Comparison of ENCODE assay signal across 10 cellular contexts in genomic region chr2:173353556-173353955, GRCh38. TPM values are rescaled to one million over a fixed set of nuclear protein-coding genes. Genes with fewer than 3 reads are reported as not detected.
DNase-seq lines count a peak whose midpoint lies in the region; ATAC-seq and TF ChIP-seq lines count a peak whose summit lies in the region.
"Had no signal": no experiment of that assay in that cellular context is flagged by ENCODE, and none has a peak within 500 bp of the region (broad histone marks: within the 10 kb centered on the region; RNA-seq: fewer than 3 reads in every experiment).

No MANE protein-coding gene starts in this region.

- H3K4me1 Mint-ChIP-seq in CD8-positive, alpha-beta T cell (ENCODE audit: low read depth): peaks cover 18% of the 10 kb centered on the region
- peaks cover 18% of the 10 kb centered on the region for H3K4me1 Mint-ChIP-seq in HFFc6 (ENCODE audit: low read depth)
- peaks cover 10 to 23% (median 17%) of the 10 kb centered on the region in 3 donors for H3K4me1 Mint-ChIP-seq in T-cell

- H3K36me3 ChIP-seq in CD8-positive, alpha-beta T cell (ENCODE audit: insufficient read depth, low read length): no peaks in the 10 kb centered on the region
- H3K36me3 ChIP-seq in iPS-20b (ENCODE audit: insufficient read depth, low read depth, low read length) (peaks cover 3% of the 10 kb centered on the region), upper lobe of right lung (no peaks in the 10 kb centered on the region)

- H3K9me3 Mint-ChIP-seq in CD8-positive, alpha-beta T cell: no peaks in the 10 kb centered on the region
- no peaks in the 10 kb centered on the region for H3K9me3 Mint-ChIP-seq in HFFc6
- H3K9me3 Mint-ChIP-seq in T-cell: no peaks in the 10 kb centered on the region

- peaks cover 9% of the 10 kb centered on the region for H3K27me3 ChIP-seq in CD8-positive, alpha-beta T cell (ENCODE audit: insufficient read depth, low read length)
- H3K27me3 ChIP-seq in iPS-20b (ENCODE audit: insufficient read depth, low read length) (no peaks in the 10 kb centered on the region), upper lobe of right lung (peaks cover 72% of the 10 kb centered on the region)

- peaks cover 16% of the 10 kb centered on the region for H3K4me1 ChIP-seq in CD8-positive, alpha-beta T cell (ENCODE audit: insufficient read depth, low read length)
- H3K4me1 ChIP-seq in iPS-20b (ENCODE audit: insufficient read depth, low read length) (peaks cover 25% of the 10 kb centered on the region; the same call in 1 of the 2 replicates), upper lobe of right lung (peaks cover 21% of the 10 kb centered on the region)

- H3K9me3 ChIP-seq in CD8-positive, alpha-beta T cell (ENCODE audit: low read length): no peaks in the 10 kb centered on the region
- H3K9me3 ChIP-seq in iPS-20b (ENCODE audit: insufficient read depth, low read depth, low read length) (peaks cover 3% of the 10 kb centered on the region; the same call in 1 of the 2 replicates), upper lobe of right lung (no peaks in the 10 kb centered on the region)

- POLR2A ChIA-PET in CD8-positive, alpha-beta T cell (lab: Charles Lee): no interaction called here
- POLR2A ChIA-PET in T-cell (lab: Charles Lee): no interaction called here

- H3K36me3 Mint-ChIP-seq in CD8-positive, alpha-beta T cell: no peaks in the 10 kb centered on the region
- H3K36me3 Mint-ChIP-seq in HFFc6 (ENCODE audit: low read depth) (no peaks in the 10 kb centered on the region), T-cell (no peaks in the 10 kb centered on the region)

- H3K27ac Mint-ChIP-seq in CD8-positive, alpha-beta T cell: no peak overlapping the region
- no peak overlapping the region for H3K27ac Mint-ChIP-seq in HFFc6
- no peak overlapping the region for H3K27ac Mint-ChIP-seq in T-cell

- intact Hi-C loops in CD8-positive, alpha-beta T cell (cut with DNase I, micrococcal nuclease): no loop called here
- intact Hi-C loops in posterior vena cava (cut with DNase I): no loop called here
- intact Hi-C loops in upper lobe of right lung (cut with DNase I): no loop called here

- H3K4me3 ChIP-seq in CD8-positive, alpha-beta T cell (ENCODE audit: low read depth, low read length): no peak overlapping the region
- H3K4me3 ChIP-seq in iPS-20b (ENCODE audit: low read length): peak overlapping the region; percentile 77
- no peak overlapping the region for H3K4me3 ChIP-seq in upper lobe of right lung

- no peak for ATAC-seq in CD8-positive, alpha-beta T cell
- ATAC-seq in T-cell (replicated peaks in 1 of 4) (no peak), upper lobe of right lung (no peak)
- ATAC-seq: esophagus mucosa had no signal

- CTCF ChIA-PET in CD8-positive, alpha-beta T cell (lab: Charles Lee): no interaction called here
- CTCF ChIA-PET in T-cell (lab: Charles Lee): no interaction called here

- DNase-seq in CD8-positive, alpha-beta T cell: no peak
- no peak for DNase-seq in HFFc6
- DNase-seq in T-cell: no peak
- no peak for DNase-seq in posterior vena cava (ENCODE audit: low spot score)
- no peak for DNase-seq in cerebellum (ENCODE audit: low spot score)
- no peak for DNase-seq in upper lobe of right lung
- no peak for DNase-seq in activated CD8-positive, alpha-beta memory T cell treated with anti-CD3 and anti-CD28 coated beads for 24 hours
- DNase-seq: NCI-H1436 treated with DMSO at 0.1 percent for 48 hours had no signal

- no peak for TF ChIP-seq CTCF in CD8-positive, alpha-beta T cell (IDR thresholded peaks at IDR 0.05)
- TF ChIP-seq CTCF in HFFc6 (IDR thresholded peaks at IDR 0.05): no peak
- no peak for TF ChIP-seq CTCF in upper lobe of right lung (IDR thresholded peaks at IDR 0.05)

- peak overlapping the region; percentile 98; the same call in 1 of the 2 replicates for H3K9ac ChIP-seq in iPS-20b (ENCODE audit: low read depth, low read length)

- H3K4me3 Mint-ChIP-seq in CD8-positive, alpha-beta T cell: peak overlapping the region; percentile 86
- peak overlapping the region; percentile 86; the same call in 1 of the 2 replicates for H3K4me3 Mint-ChIP-seq in HFFc6
- H3K4me3 Mint-ChIP-seq in T-cell: peak overlapping the region; percentile 9 to 83 (median 28)

- H3K27me3 Mint-ChIP-seq in CD8-positive, alpha-beta T cell (ENCODE audit: low read depth): peaks cover 47% of the 10 kb centered on the region
- H3K27me3 Mint-ChIP-seq in HFFc6 (ENCODE audit: insufficient read depth) (peaks cover 24% of the 10 kb centered on the region), T-cell (peaks cover 33 to 45% of the 10 kb centered on the region in 2 donors)

- no peak overlapping the region for H3K27ac ChIP-seq in CD8-positive, alpha-beta T cell (ENCODE audit: low read depth, low read length)
- H3K27ac ChIP-seq in iPS-20b (ENCODE audit: low read length) (peak overlapping the region; percentile 93), upper lobe of right lung (no peak overlapping the region)

RNA-seq across cellular contexts. Expression of gene CDCA7, which starts 1.1 kb away (rescaled TPM):
- total RNA-seq in CD8-positive, alpha-beta T cell: 1 to 10 TPM; 1.7 to 1.9 TPM
- 1 to 10 TPM; 5.9 to 9.1 (median 7.6) TPM for total RNA-seq in HFFc6 (2021; fragmentation: NEBNext Ultra II Directional; extraction: Animal tissue kit (Norgen Biotek cat#: 25700))
- total RNA-seq in T-cell: 1 to 10 TPM; 1.9 to 7.2 (median 3.6) TPM
- total RNA-seq in posterior vena cava: under 1 TPM; 0.33 to 0.83 TPM
- total RNA-seq in cerebellum: 14.2 TPM
- total RNA-seq in upper lobe of right lung: 4.1 TPM

Comparison
In these comparisons a context has a peak if more than half of its experiments do, and no peak if none do; other contexts are left out.
1. H3K4me3 Mint-ChIP-seq: peak in every context shown above with its lines; median percentile 86 in CD8-positive, alpha-beta T cell; 86 in HFFc6; 28 in T-cell.